In genomic region chr1:158507511-158507910, GRCh38 we compare ENCODE assay signal across 1 cellular context.
TF ChIP-seq lines count a peak whose summit lies in the region.

No MANE protein-coding gene starts in this region.

TF ChIP-seq in GM23338, 12 proteins besides CTCF, POLR2A, EP300 and RAD21 (continued from another document):
- no peak for TF ChIP-seq ZNF462 (CRISPR knock-in tag; IDR thresholded peaks at IDR 0.05)
- TF ChIP-seq EZH2 (IDR thresholded peaks at IDR 0.05; ENCODE audit: low read depth, unreplicated experiment): no peak
